Comparison of ENCODE assay signal across 8 cellular contexts in genomic region chr14:67526676-67527459, GRCh38. TPM values are rescaled to one million over a fixed set of nuclear protein-coding genes. Genes with fewer than 3 reads are reported as not detected.
DNase-seq lines count a peak whose midpoint lies in the region; ATAC-seq, FAIRE-seq and TF ChIP-seq lines count a peak whose summit lies in the region.

No MANE protein-coding gene starts in this region.

- H4K20me1 ChIP-seq in Loucy (ENCODE audit: insufficient read depth, low read length, poor library complexity, severe bottlenecking), result no peaks in the 10 kb centered on the region

- ATAC-seq in stimulated activated effector memory CD8-positive, alpha-beta T cell treated with anti-CD3 and anti-CD28 coated beads, Interleukin-12 subunit alpha, Interleukin-12 subunit beta, amount 100 ng/mL, for 72 hours, result peak; percentile 82
- ATAC-seq in GM21423 (IDR thresholded peaks at IDR 0.05; ENCODE audit: unreplicated experiment), result no peak

- H3K9ac ChIP-seq in Loucy (ENCODE audit: low read depth, low read length, poor library complexity, severe bottlenecking) (no peak overlapping the region), kidney (ENCODE audit: low read length in 2 of 2) (no peak overlapping the region)

- no peak for FAIRE-seq in kidney (lab: Jason Lieb, UNC)

- H3K27ac Mint-ChIP-seq in stimulated activated effector memory CD8-positive, alpha-beta T cell treated with anti-CD3 and anti-CD28 coated beads, Interleukin-12 subunit alpha, Interleukin-12 subunit beta, amount 100 ng/mL, for 72 hours, result no peak overlapping the region

- H3K36me3 ChIP-seq in Loucy (ENCODE audit: insufficient read depth, low read length) (no peaks in the 10 kb centered on the region), kidney (ENCODE audit: control insufficient read depth in 1 of 2, insufficient read depth in 2 of 2, low read length in 2 of 2) (no peaks in the 10 kb centered on the region)

- H3K27me3 ChIP-seq in Loucy (ENCODE audit: insufficient read depth, low read length, poor library complexity, severe bottlenecking), result peaks cover 23% of the 10 kb centered on the region

- H3K4me3 Mint-ChIP-seq in stimulated activated effector memory CD8-positive, alpha-beta T cell treated with anti-CD3 and anti-CD28 coated beads, Interleukin-12 subunit alpha, Interleukin-12 subunit beta, amount 100 ng/mL, for 72 hours, result no peak overlapping the region

- intact Hi-C loops in kidney (cut with DNase I), result no loop called here

- no peaks in the 10 kb centered on the region for H3K9me2 ChIP-seq in Loucy (replicated peaks; ENCODE audit: low read depth, low read length)

- peak; percentile 99 for TF ChIP-seq CTCF in Loucy (conservative IDR thresholded peaks at IDR 0.05; ENCODE audit: low read length)
- peak; percentile 55 for TF ChIP-seq CTCF in cardiac fibroblast (IDR thresholded peaks at IDR 0.05; ENCODE audit: low read depth, low read length)
- TF ChIP-seq CTCF in kidney (IDR thresholded peaks at IDR 0.05; ENCODE audit: borderline replicate concordance, extremely low read depth, insufficient read depth), result peak; percentile 69

- in situ Hi-C loops in SK-MEL-5 (cut with HindIII; ENCODE audit: low pct_unique_long_range_greater_than_20kb, low sequenced_read_pairs), result no loop called here

- no peaks in the 10 kb centered on the region for H3K4me1 Mint-ChIP-seq in stimulated activated effector memory CD8-positive, alpha-beta T cell treated with anti-CD3 and anti-CD28 coated beads, Interleukin-12 subunit alpha, Interleukin-12 subunit beta, amount 100 ng/mL, for 72 hours

- H3K9me3 ChIP-seq in Loucy (ENCODE audit: insufficient read depth, low read depth, low read length) (no peaks in the 10 kb centered on the region), kidney (ENCODE audit: control insufficient read depth in 1 of 2, low read length in 2 of 2) (no peaks in the 10 kb centered on the region)

- no peaks in the 10 kb centered on the region for H3K9me3 Mint-ChIP-seq in stimulated activated effector memory CD8-positive, alpha-beta T cell treated with anti-CD3 and anti-CD28 coated beads, Interleukin-12 subunit alpha, Interleukin-12 subunit beta, amount 100 ng/mL, for 72 hours

- H3K4me1 ChIP-seq in Loucy (ENCODE audit: insufficient read depth, low read length, poor library complexity, severe bottlenecking) (peaks cover 5% of the 10 kb centered on the region), kidney (ENCODE audit: control insufficient read depth in 1 of 2, insufficient read depth in 1 of 2, low read depth in 1 of 2, low read length in 2 of 2) (no peaks in the 10 kb centered on the region)

- no peaks in the 10 kb centered on the region for H3F3A ChIP-seq in Loucy (ENCODE audit: low read depth)

- peak; percentile 66 for DNase-seq in activated effector memory CD4-positive, alpha-beta T cell treated with anti-CD3 and anti-CD28 coated beads, Interleukin-2, amount 50 U/mL, for 16 hours
- DNase-seq in activated effector memory CD4-positive, alpha-beta T cell treated with Interleukin-2 at 50 U/mL for 16 hours, result no peak
- DNase-seq in SK-MEL-5 (ENCODE audit: low read depth, low spot score), result peak; percentile 81
- peak; percentile 59 to 68 for DNase-seq in cardiac fibroblast (ENCODE audit: low read depth in 2 of 2)
- DNase-seq in kidney, result no peak
- peak in 1 of 2 donors; percentile 60 for DNase-seq in stimulated activated effector memory CD8-positive, alpha-beta T cell treated with anti-CD3 and anti-CD28 coated beads, Interleukin-12 subunit alpha, Interleukin-12 subunit beta, amount 100 ng/mL, for 72 hours (ENCODE audit: low spot score in 2 of 2)

- no peak overlapping the region for H3K27ac ChIP-seq in kidney (ENCODE audit: low read depth in 2 of 2, low read length in 2 of 2)

- H3K4me2 ChIP-seq in Loucy (ENCODE audit: low read depth, low read length, poor library complexity, severe bottlenecking), result no peak overlapping the region

- H2AFZ ChIP-seq in Loucy (ENCODE audit: low read length), result peak overlapping the region; percentile 66

- no peaks in the 10 kb centered on the region for H3K79me2 ChIP-seq in Loucy (ENCODE audit: insufficient read depth, low read length)

- H3K4me3 ChIP-seq in Loucy (ENCODE audit: low read length, poor library complexity, severe bottlenecking) (no peak overlapping the region), cardiac fibroblast (replicated peaks in 1 of 2; ENCODE audit: low read depth in 2 of 2, low read length in 2 of 2) (no peak overlapping the region), kidney (ENCODE audit: low read length in 2 of 2) (no peak overlapping the region)

- no peaks in the 10 kb centered on the region for H3K36me3 Mint-ChIP-seq in stimulated activated effector memory CD8-positive, alpha-beta T cell treated with anti-CD3 and anti-CD28 coated beads, Interleukin-12 subunit alpha, Interleukin-12 subunit beta, amount 100 ng/mL, for 72 hours

RNA-seq across cellular contexts. Expression of gene PLEKHH1, which starts 6.2 kb away (rescaled TPM):
- 143 and 156 TPM in 2 replicates for total RNA-seq in SK-MEL-5 (2014; rRNA removed; shearing (Covaris generic))
- 122 and 158 TPM in 2 replicates for polyA plus RNA-seq in SK-MEL-5 (2015; cell fraction: cytosol; rRNA removed)
- polyA plus RNA-seq in SK-MEL-5 (2015; cell fraction: nucleus; rRNA removed), result 784 and 815 TPM in 2 replicates
- 26.2 TPM for total RNA-seq in kidney
- polyA plus RNA-seq in kidney (ENCODE audit: insufficient read depth, low read depth, low replicate concordance), result 9.1 TPM

RNA-seq across cellular contexts. Expression of gene TMEM229B, which starts 38.3 kb away (rescaled TPM):
- 59.2 and 62.3 TPM in 2 replicates for total RNA-seq in SK-MEL-5 (2014; rRNA removed; shearing (Covaris generic))
- 81.7 and 93.2 TPM in 2 replicates for polyA plus RNA-seq in SK-MEL-5 (2015; cell fraction: cytosol; rRNA removed)
- 23.8 and 41.6 TPM in 2 replicates for polyA plus RNA-seq in SK-MEL-5 (2015; cell fraction: nucleus; rRNA removed)
- 7.8 TPM for total RNA-seq in kidney
- 3.1 TPM for polyA plus RNA-seq in kidney (ENCODE audit: insufficient read depth, low read depth, low replicate concordance)

Comparison
In these comparisons a context has a peak if more than half of its experiments do, and no peak if none do; other contexts are left out.
1. DNase-seq: peak in activated effector memory CD4-positive, alpha-beta T cell treated with anti-CD3 and anti-CD28 coated beads, Interleukin-2, amount 50 U/mL, for 16 hours (single experiment), SK-MEL-5 (single experiment) and cardiac fibroblast (2 of 2); none in activated effector memory CD4-positive, alpha-beta T cell treated with Interleukin-2 at 50 U/mL for 16 hours (single experiment) and kidney (single experiment).
2. Peak in every context shown above with its lines, with median percentiles within 50 percentile points of each other: CTCF ChIP-seq.